Comparison of ENCODE assay signal across 24 cellular contexts in the genomic region with DNA sequence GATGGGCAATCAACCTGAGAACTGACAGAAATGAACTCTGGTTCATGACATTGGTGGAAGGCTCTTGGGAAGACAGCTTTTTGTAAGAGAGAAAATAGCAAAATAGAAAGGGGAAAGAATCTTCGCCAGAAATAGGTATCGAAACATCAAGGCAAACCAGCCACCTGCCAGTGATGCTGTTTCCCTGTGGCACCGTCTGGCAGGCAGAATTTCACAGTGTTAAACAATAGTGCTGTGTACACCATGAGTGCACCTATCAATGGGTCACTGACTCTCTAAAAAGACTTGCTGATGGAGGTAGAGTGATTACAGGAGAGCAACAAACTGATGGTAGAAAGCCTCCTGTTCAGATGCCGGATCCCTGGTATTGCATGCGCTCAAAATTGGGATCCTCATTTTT.
DNase-seq lines count a peak whose midpoint lies in the region; ATAC-seq and TF ChIP-seq lines count a peak whose summit lies in the region.
"Had no signal": no experiment of that assay in that cellular context is flagged by ENCODE, and none has a peak within 500 bp of the region (broad histone marks: within the 10 kb centered on the region; RNA-seq: fewer than 3 reads in every experiment).

No MANE protein-coding gene starts in this region.

- no peak overlapping the region for H3K27ac ChIP-seq in RWPE1
- H3K27ac ChIP-seq: esophagus muscularis mucosa, neutrophil, prostate gland, tibial nerve had no signal

- H3K27me3 Mint-ChIP-seq in endothelial cell (ENCODE audit: unreplicated experiment): no peaks in the 10 kb centered on the region
- H3K27me3 Mint-ChIP-seq: CD4-positive, alpha-beta T cell; memory B cell had no signal

- H3K36me3 Mint-ChIP-seq in endothelial cell (ENCODE audit: low read depth, unreplicated experiment): no peaks in the 10 kb centered on the region
- H3K36me3 Mint-ChIP-seq: memory B cell had no signal

- no peak overlapping the region for H3K27ac Mint-ChIP-seq in endothelial cell (ENCODE audit: unreplicated experiment)
- H3K27ac Mint-ChIP-seq: CD4-positive, alpha-beta T cell; memory B cell had no signal

- POLR2A ChIA-PET in RWPE1 (lab: Yijun Ruan, JAX; ENCODE audit: low non-redundant PET): no interaction called here

- no peak overlapping the region for H3K4me3 Mint-ChIP-seq in endothelial cell (ENCODE audit: unreplicated experiment)
- H3K4me3 Mint-ChIP-seq: CD4-positive, alpha-beta T cell; memory B cell had no signal

- TF ChIP-seq CTCF in RWPE1 (conservative IDR thresholded peaks at IDR 0.05; ENCODE audit: low read depth) (no peak), endothelial cell (IDR thresholded peaks at IDR 0.05; ENCODE audit: unreplicated experiment) (no peak)

- DNase-seq in DMS79 treated with DMSO at 0.1 percent for 48 hours (lab: John Stamatoyannopoulos, UW) (peak; percentile 2), NCI-H1105 treated with DMSO at 0.1 percent for 48 hours (lab: John Stamatoyannopoulos, UW) (peak; percentile 49), NCI-H2171 treated with DMSO at 0.1 percent for 48 hours (lab: John Stamatoyannopoulos, UW) (peak; percentile 87), SHP77 treated with DMSO at 0.1 percent for 48 hours (lab: John Stamatoyannopoulos, UW) (peak; percentile 68), RWPE1 (ENCODE audit: low spot score) (no peak), endothelial cell (ENCODE audit: low spot score) (no peak)
- DNase-seq: activated CD4-positive, alpha-beta T cell treated with anti-CD3 and anti-CD28 coated beads, Interleukin-2, amount 50 U/mL, for 4 hours; activated CD4-positive, CD25-positive, alpha-beta regulatory T cell; activated naive CD4-positive, alpha-beta T cell treated with anti-CD3 and anti-CD28 coated beads, Interleukin-2, amount 50 U/mL, for 16 hours; amygdala; CD4-positive, alpha-beta T cell; foreskin melanocyte; Karpas-422; left cardiac atrium; NCI-H1048; NCI-H524 treated with DMSO at 0.1 percent for 48 hours; SIG-M5; stimulated activated CD8-positive, alpha-beta memory T cell treated with anti-CD3 and anti-CD28 coated beads, Interleukin-4, amount 100 ng/mL, for 48 hours had no signal

- ATAC-seq in HG03442 (IDR thresholded peaks at IDR 0.05; ENCODE audit: unreplicated experiment): no peak
- ATAC-seq: left cardiac atrium had no signal

- CTCF ChIA-PET in RWPE1 (lab: Yijun Ruan, JAX): no interaction called here

- H3K9me3 Mint-ChIP-seq in endothelial cell (ENCODE audit: unreplicated experiment): no peaks in the 10 kb centered on the region

- no peaks in the 10 kb centered on the region for H3K4me1 Mint-ChIP-seq in endothelial cell (ENCODE audit: unreplicated experiment)
- H3K4me1 Mint-ChIP-seq: memory B cell had no signal

Comparison
In these comparisons a context has a peak if more than half of its experiments do, and no peak if none do; other contexts are left out.
1. DNase-seq: peak in DMS79 treated with DMSO at 0.1 percent for 48 hours (single experiment), NCI-H1105 treated with DMSO at 0.1 percent for 48 hours (single experiment), NCI-H2171 treated with DMSO at 0.1 percent for 48 hours (single experiment) and SHP77 treated with DMSO at 0.1 percent for 48 hours (single experiment); none in RWPE1 (single experiment) and endothelial cell (single experiment).